ENCODE assay signal across 16 cellular contexts in genomic region chr17:17398188-17398927, GRCh38.
DNase-seq lines count a peak whose midpoint lies in the region; ATAC-seq, FAIRE-seq and TF ChIP-seq lines count a peak whose summit lies in the region.
"Had no signal": no experiment of that assay in that cellular context is flagged by ENCODE, and none has a peak within 500 bp of the region (broad histone marks: within the 10 kb centered on the region; RNA-seq: fewer than 3 reads in every experiment).

No MANE protein-coding gene starts in this region.

- no peak for TF ChIP-seq RAD21 in HepG2 (CRISPR knock-in tag; IDR thresholded peaks at IDR 0.05)

- H2BK12ac ChIP-seq in mesenchymal stem cell (ENCODE audit: low read length in 2 of 2) = no peak overlapping the region

- no peak overlapping the region for H2BK120ac ChIP-seq in mesenchymal stem cell (ENCODE audit: low read depth, low read length)

- H3K27me3 Mint-ChIP-seq in endodermal cell (ENCODE audit: insufficient read depth) = peaks cover 10% of the 10 kb centered on the region
- H3K27me3 Mint-ChIP-seq: activated CD8-positive, alpha-beta T cell treated with anti-CD3 and anti-CD28 coated beads for 36 hours had no signal

- WGBS in HepG2 (ENCODE audit: low lambda C conversion rate) = 23% methylated on average over 8 of the region's 8 CpGs
- WGBS in right lobe of liver (ENCODE audit: insufficient coverage, low coverage, low lambda C conversion rate, missing lambda C conversion rate) = 57% methylated on average over 7 of the region's 8 CpGs
- WGBS in mesenchymal stem cell = 76% methylated on average over 8 of the region's 8 CpGs
- WGBS in endodermal cell (ENCODE audit: insufficient coverage in 1 of 2, insufficient read length in 1 of 2), 2 experiments = 81 to 90% methylated on average over 6 to 8 of the region's 8 CpGs

- TF ChIP-seq POLR2A in HepG2 (IDR thresholded peaks at IDR 0.05; ENCODE audit: insufficient read depth in 1 of 2, low read depth in 2 of 2, low read length in 2 of 2) (no peak), right lobe of liver (IDR thresholded peaks at IDR 0.05) (no peak)

- ATAC-seq in HepG2 = no peak
- ATAC-seq in right lobe of liver = no peak
- ATAC-seq in HG03378 (IDR thresholded peaks at IDR 0.05; ENCODE audit: unreplicated experiment) = no peak
- ATAC-seq in GM19035 (IDR thresholded peaks at IDR 0.05; ENCODE audit: unreplicated experiment) = no peak
- ATAC-seq: activated CD8-positive, alpha-beta T cell treated with anti-CD3 and anti-CD28 coated beads for 36 hours had no signal

- no peaks in the 10 kb centered on the region for H4K20me1 ChIP-seq in HepG2 (ENCODE audit: insufficient read depth, low read length)

- no peaks in the 10 kb centered on the region for H3K79me2 ChIP-seq in HepG2 (ENCODE audit: insufficient read depth, low read length)

- no peak overlapping the region; the same call in 1 of the 2 replicates for H3K4me2 ChIP-seq in HepG2 (ENCODE audit: low read depth, low read length)
- H3K4me2 ChIP-seq in mesenchymal stem cell (ENCODE audit: low read length, poor library complexity, severe bottlenecking) = no peak overlapping the region

- no peaks in the 10 kb centered on the region for H3K36me3 Mint-ChIP-seq in endodermal cell (ENCODE audit: low read depth)
- H3K36me3 Mint-ChIP-seq: immature natural killer cell had no signal

- H3K4me3 ChIP-seq in HepG2 (replicated peaks in 1 of 3; ENCODE audit: insufficient read depth in 1 of 3, low read depth in 2 of 3, low read length in 3 of 3) = no peak overlapping the region
- no peak overlapping the region for H3K4me3 ChIP-seq in right lobe of liver
- peak overlapping the region in 1 of 2 experiments; percentile 4 for H3K4me3 ChIP-seq in mesenchymal stem cell (ENCODE audit: insufficient read depth in 1 of 2, low read depth in 1 of 2, low read length in 2 of 2)
- no peak overlapping the region for H3K4me3 ChIP-seq in endodermal cell (ENCODE audit: low read length)
- H3K4me3 ChIP-seq: Peyer's patch had no signal

- H2AFZ ChIP-seq in HepG2 (ENCODE audit: low read length) (no peak overlapping the region), mesenchymal stem cell (ENCODE audit: low read depth, low read length) (no peak overlapping the region)

- no peak for TF ChIP-seq CTCF in HepG2 (CRISPR knock-in tag; IDR thresholded peaks at IDR 0.05)
- no peak for TF ChIP-seq CTCF in right lobe of liver (IDR thresholded peaks at IDR 0.05)
- no peak for TF ChIP-seq CTCF in endodermal cell (conservative IDR thresholded peaks at IDR 0.05)

- H3K4me3 Mint-ChIP-seq in endodermal cell = no peak overlapping the region
- H3K4me3 Mint-ChIP-seq: activated CD8-positive, alpha-beta T cell treated with anti-CD3 and anti-CD28 coated beads for 36 hours; immature natural killer cell had no signal

- no peak for FAIRE-seq in HepG2 (lab: Jason Lieb, UNC)
- FAIRE-seq: GM12892, H1 had no signal

- H4K91ac ChIP-seq in mesenchymal stem cell (ENCODE audit: low read length) = no peak overlapping the region

- H4K8ac ChIP-seq in mesenchymal stem cell (ENCODE audit: low read length) = no peak overlapping the region

- no peaks in the 10 kb centered on the region for H3K9me3 ChIP-seq in HepG2 (ENCODE audit: low read length)
- no peaks in the 10 kb centered on the region for H3K9me3 ChIP-seq in right lobe of liver
- no peaks in the 10 kb centered on the region for H3K9me3 ChIP-seq in mesenchymal stem cell (ENCODE audit: control insufficient read depth, low read length)
- no peaks in the 10 kb centered on the region for H3K9me3 ChIP-seq in endodermal cell (ENCODE audit: control insufficient read depth, low read length)
- H3K9me3 ChIP-seq: Peyer's patch had no signal

- no peak overlapping the region for H3K23ac ChIP-seq in mesenchymal stem cell (ENCODE audit: low read length in 2 of 2)

- POLR2A ChIA-PET in HepG2 (lab: Yijun Ruan, JAX) = interaction anchor here (1.2 kb wide), 1 partner anchor 47 kb away, joined by 4 read pairs; no protein-coding TSS in a partner anchor

- no peak overlapping the region for H2AK5ac ChIP-seq in mesenchymal stem cell (ENCODE audit: low read length, severe bottlenecking)

- no peak overlapping the region for H3K9ac ChIP-seq in HepG2 (ENCODE audit: insufficient read depth, low read depth, low read length)
- H3K9ac ChIP-seq in mesenchymal stem cell (ENCODE audit: low read length) = peak overlapping the region; percentile 72
- H3K9ac ChIP-seq in endodermal cell (ENCODE audit: extremely low read depth, low read length, poor library complexity, severe bottlenecking) = no peak overlapping the region

- H3K27ac ChIP-seq in HepG2 (ENCODE audit: extremely low read length, insufficient read depth, low read length) (no peak overlapping the region), right lobe of liver (no peak overlapping the region), caudate nucleus (ENCODE audit: low read depth, low read length) (peak overlapping the region; percentile 2), mesenchymal stem cell (ENCODE audit: low read length, poor library complexity, severe bottlenecking) (no peak overlapping the region), endodermal cell (ENCODE audit: low read depth, low read length) (no peak overlapping the region)

- peaks cover 8% of the 10 kb centered on the region for H3K4me1 Mint-ChIP-seq in endodermal cell

- no peak overlapping the region for H3K4ac ChIP-seq in mesenchymal stem cell (ENCODE audit: low read depth in 1 of 2, low read length in 2 of 2)

- no peak overlapping the region for H2BK5ac ChIP-seq in mesenchymal stem cell (ENCODE audit: low read depth, low read length, poor library complexity, severe bottlenecking)

- no TSS peak for BruUV-seq in HepG2 (replicated peaks; lab: Mats Ljungman, UMichigan)

- CTCF ChIA-PET in HepG2 (lab: Yijun Ruan, JAX; ENCODE audit: low intra/inter-chr PET ratio, low total read pairs) = no interaction called here

- H3K27ac Mint-ChIP-seq in endodermal cell = no peak overlapping the region
- H3K27ac Mint-ChIP-seq: activated CD8-positive, alpha-beta T cell treated with anti-CD3 and anti-CD28 coated beads for 36 hours; immature natural killer cell had no signal

- H2BK15ac ChIP-seq in mesenchymal stem cell (ENCODE audit: low read depth, poor library complexity, severe bottlenecking) = no peak overlapping the region

- DNase-seq in HepG2 (ENCODE audit: low spot score) (no peak), right lobe of liver (no peak), caudate nucleus (lab: John Stamatoyannopoulos, UW) (peak in 3 of 61 donors; percentile 24 to 37 (median 28)), mesenchymal stem cell (no peak), GF-D8 (lab: John Stamatoyannopoulos, UW) (no peak), endodermal cell (no peak)
- DNase-seq: activated CD8-positive, alpha-beta T cell treated with anti-CD3 and anti-CD28 coated beads for 36 hours; DMS153; immature natural killer cell; NCI-H187; Peyer's patch; T-helper 9 cell had no signal

- H3K27me3 ChIP-seq in HepG2 (ENCODE audit: control insufficient read depth in 1 of 2, insufficient read depth in 2 of 2, low read length in 2 of 2) (peaks cover 1 to 25% of the 10 kb centered on the region in 2 experiments; a peak in 4 of 5 replicates), right lobe of liver (no peaks in the 10 kb centered on the region), mesenchymal stem cell (ENCODE audit: control insufficient read depth in 1 of 2, insufficient read depth in 1 of 2, low read length in 2 of 2) (peaks cover 0 to 32% of the 10 kb centered on the region in 2 experiments), endodermal cell (ENCODE audit: control insufficient read depth, insufficient read depth, low read length, poor library complexity, severe bottlenecking) (no peaks in the 10 kb centered on the region)
- H3K27me3 ChIP-seq: Peyer's patch had no signal

- in situ Hi-C loops in HepG2 (cut with HindIII; ENCODE audit: extremely low pct_ligation_motif_present, low pct_unique_long_range_greater_than_20kb) = no loop called here

- H3K18ac ChIP-seq in mesenchymal stem cell (ENCODE audit: low read depth in 1 of 2, low read length in 2 of 2) = no peak overlapping the region

- H3K4me1 ChIP-seq in HepG2 (ENCODE audit: insufficient read depth, low read length) = peaks cover 44% of the 10 kb centered on the region
- H3K4me1 ChIP-seq in right lobe of liver = peaks cover 0 to 4% (median 0%) of the 10 kb centered on the region in 4 donors
- H3K4me1 ChIP-seq in mesenchymal stem cell (ENCODE audit: control insufficient read depth, insufficient read depth, low read depth, low read length) = peaks cover 3% of the 10 kb centered on the region
- H3K4me1 ChIP-seq in endodermal cell (ENCODE audit: control insufficient read depth, insufficient read depth, low read length) = no peaks in the 10 kb centered on the region

- H3K36me3 ChIP-seq in HepG2 (replicated peaks in 1 of 2; ENCODE audit: control insufficient read depth in 1 of 2, insufficient read depth in 2 of 2, low read length in 2 of 2) (no peaks in the 10 kb centered on the region), right lobe of liver (no peaks in the 10 kb centered on the region), mesenchymal stem cell (ENCODE audit: control insufficient read depth in 1 of 2, insufficient read depth in 2 of 2, low read depth in 1 of 2, low read length in 2 of 2) (no peaks in the 10 kb centered on the region), endodermal cell (ENCODE audit: control insufficient read depth, insufficient read depth, low read length) (no peaks in the 10 kb centered on the region)
- H3K36me3 ChIP-seq: Peyer's patch had no signal

- no peak overlapping the region for H3K14ac ChIP-seq in mesenchymal stem cell (ENCODE audit: low read length in 2 of 2)

- no peaks in the 10 kb centered on the region for H3K79me1 ChIP-seq in mesenchymal stem cell (replicated peaks; ENCODE audit: low read length, poor library complexity, severe bottlenecking)

- TF ChIP-seq EP300 in HepG2 (IDR thresholded peaks at IDR 0.05; ENCODE audit: low read depth in 2 of 2, low read length in 2 of 2) = no peak
- TF ChIP-seq EP300 in HepG2 (CRISPR knock-in tag; IDR thresholded peaks at IDR 0.05; ENCODE audit: borderline replicate concordance) = no peak

- intact Hi-C loops in HepG2 (cut with micrococcal nuclease; ENCODE audit: unreplicated experiment) (no loop called here), right lobe of liver (cut with DNase I) (no loop called here)

- H3K9me3 Mint-ChIP-seq in endodermal cell = peaks cover 2% of the 10 kb centered on the region
- H3K9me3 Mint-ChIP-seq: activated CD8-positive, alpha-beta T cell treated with anti-CD3 and anti-CD28 coated beads for 36 hours; immature natural killer cell had no signal

TF ChIP-seq in HepG2, 621 proteins besides CTCF, POLR2A, EP300 and RAD21:
- TF ChIP-seq ZNF501 (CRISPR knock-in tag; IDR thresholded peaks at IDR 0.05) = 0 out of 2 replicates have a peak, but pooled peaks have one; percentile 20
- no peak for TF ChIP-seq ZFY (CRISPR knock-in tag; IDR thresholded peaks at IDR 0.05)
TF ChIP-seq in HepG2: peak in this region for 1.
